ENCODE assay signal across 27 cellular contexts in the genomic region with DNA sequence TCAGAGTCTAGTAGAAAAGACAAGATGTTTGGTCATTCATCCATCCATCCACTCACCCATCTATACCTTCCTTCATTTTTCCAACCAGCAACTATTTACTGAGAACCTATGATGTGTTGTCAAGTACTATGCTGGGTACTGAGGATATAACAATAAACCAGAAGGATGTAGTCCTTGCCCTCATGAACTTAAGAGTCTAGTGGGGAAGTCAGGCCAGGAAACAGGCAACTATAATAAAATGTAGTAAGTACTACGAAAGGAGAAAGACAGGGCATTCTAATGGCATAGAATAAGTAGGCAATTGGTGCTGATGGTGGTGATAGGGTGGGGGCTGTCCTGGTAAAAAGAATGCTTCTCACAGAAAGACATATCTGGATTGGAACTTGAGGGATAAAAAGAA.
"Had no signal": no experiment of that assay in that cellular context is flagged by ENCODE, and none has a peak within 500 bp of the region (broad histone marks: within the 10 kb centered on the region; RNA-seq: fewer than 3 reads in every experiment).

No MANE protein-coding gene starts in this region.

- H3K4me3 ChIP-seq: dorsolateral prefrontal cortex, esophagus muscularis mucosa, gastroesophageal sphincter, heart right ventricle, lung, prostate gland, right lobe of liver, thoracic aorta, tibial nerve, upper lobe of left lung had no signal

- H3K27me3 Mint-ChIP-seq: naive thymus-derived CD8-positive, alpha-beta T cell; stimulated activated naive B cell treated with anti-CD40 and anti-IgM and Interleukin-4, amounts not matched to agents 10 μg/mL and 1 μg/mL and 100 μg/mL, for 72 hours; stimulated activated naive CD8-positive, alpha-beta T cell treated with anti-CD3 and anti-CD28 coated beads, Interleukin-15, Interleukin-2, amounts not matched to agents 100 ng/mL and 50 ng/mL, for 24 hours had no signal

- H3K27ac ChIP-seq: dorsolateral prefrontal cortex, esophagus muscularis mucosa, foreskin keratinocyte, gastroesophageal sphincter, heart right ventricle, prostate gland, right lobe of liver, thoracic aorta, tibial nerve, upper lobe of left lung had no signal

- H3K9me3 ChIP-seq: esophagus muscularis mucosa, gastroesophageal sphincter, heart right ventricle, prostate gland, right lobe of liver, thoracic aorta, tibial nerve, upper lobe of left lung had no signal

- H3K4me3 Mint-ChIP-seq: endodermal cell; immature natural killer cell; naive thymus-derived CD8-positive, alpha-beta T cell; nephron progenitor cell; stimulated activated naive B cell treated with anti-CD40 and anti-IgM and Interleukin-4, amounts not matched to agents 10 μg/mL and 1 μg/mL and 100 μg/mL, for 72 hours; stimulated activated naive CD8-positive, alpha-beta T cell treated with anti-CD3 and anti-CD28 coated beads, Interleukin-15, Interleukin-2, amounts not matched to agents 100 ng/mL and 50 ng/mL, for 24 hours had no signal

- H3K27ac Mint-ChIP-seq: endodermal cell; immature natural killer cell; naive thymus-derived CD8-positive, alpha-beta T cell; stimulated activated naive B cell treated with anti-CD40 and anti-IgM and Interleukin-4, amounts not matched to agents 10 μg/mL and 1 μg/mL and 100 μg/mL, for 72 hours; stimulated activated naive CD8-positive, alpha-beta T cell treated with anti-CD3 and anti-CD28 coated beads, Interleukin-15, Interleukin-2, amounts not matched to agents 100 ng/mL and 50 ng/mL, for 24 hours had no signal

- H3K27me3 ChIP-seq: dorsolateral prefrontal cortex, esophagus muscularis mucosa, foreskin keratinocyte, gastroesophageal sphincter, heart right ventricle, right lobe of liver, tibial nerve, upper lobe of left lung had no signal

- H3K36me3 ChIP-seq: esophagus muscularis mucosa, gastroesophageal sphincter, heart right ventricle, prostate gland, right lobe of liver, thoracic aorta, tibial nerve, upper lobe of left lung had no signal

- DNase-seq: cerebellar nuclear complex; cortex of kidney; dorsolateral prefrontal cortex; effector CD4-positive, alpha-beta T cell; endodermal cell; glutamatergic neuron; heart right ventricle; hippocampal formation; immature natural killer cell; left ventricle myocardium superior; naive thymus-derived CD8-positive, alpha-beta T cell; nephron progenitor cell; nucleus accumbens; right lobe of liver; small intestine; stimulated activated CD4-positive, alpha-beta T cell treated with anti-CD3 and anti-CD28 coated beads, Interleukin-15, amount 100 ng/mL, for 24 hours; stimulated activated CD4-positive, alpha-beta T cell treated with anti-CD3 and anti-CD28 coated beads, Interleukin-2, amount 100 ng/mL, for 48 hours; stimulated activated naive B cell treated with anti-CD40 and anti-IgM and Interleukin-4, amounts not matched to agents 10 μg/mL and 1 μg/mL and 100 μg/mL, for 72 hours; upper lobe of left lung had no signal

- H3K9me3 Mint-ChIP-seq: endodermal cell; immature natural killer cell; nephron progenitor cell; stimulated activated naive B cell treated with anti-CD40 and anti-IgM and Interleukin-4, amounts not matched to agents 10 μg/mL and 1 μg/mL and 100 μg/mL, for 72 hours; stimulated activated naive CD8-positive, alpha-beta T cell treated with anti-CD3 and anti-CD28 coated beads, Interleukin-15, Interleukin-2, amounts not matched to agents 100 ng/mL and 50 ng/mL, for 24 hours had no signal

- H3K4me1 ChIP-seq: prostate gland, right lobe of liver, tibial nerve had no signal

- H3K4me1 Mint-ChIP-seq: immature natural killer cell had no signal
